ENCODE assay signal across 8 cellular contexts in the genomic region with DNA sequence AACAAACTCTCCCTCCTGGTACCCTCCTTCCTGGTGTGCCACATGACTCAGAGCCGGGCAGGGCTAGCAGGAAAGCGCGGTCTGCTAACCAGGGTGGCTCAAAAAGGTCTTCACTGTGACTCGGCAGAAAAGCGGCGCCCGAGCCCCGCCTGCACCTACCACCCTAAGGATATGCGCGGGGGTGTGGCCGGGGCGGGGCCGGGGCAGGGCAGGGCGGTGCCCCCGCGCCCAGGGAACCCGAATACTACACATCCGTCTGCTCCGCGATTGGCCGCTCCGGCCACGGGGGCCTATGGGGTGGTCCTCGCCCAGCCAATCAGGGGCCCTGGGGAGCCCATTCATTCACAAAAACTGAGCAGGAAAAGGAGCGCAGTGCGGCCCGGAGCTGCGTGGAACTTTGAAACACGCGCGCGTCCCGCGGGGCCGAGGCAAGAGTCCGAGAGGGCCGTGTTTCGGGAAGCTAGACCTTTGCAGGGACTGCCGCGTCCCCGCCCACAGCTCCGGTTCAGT. TPM values are rescaled to one million over a fixed set of nuclear protein-coding genes. Genes with fewer than 3 reads are reported as not detected.
A peak's percentile ranks its signal among the peaks of the same experiment; 100 is the strongest.
DNase-seq lines count a peak whose midpoint lies in the region; ATAC-seq and TF ChIP-seq lines count a peak whose summit lies in the region.

No MANE protein-coding gene starts in this region.

- ATAC-seq in activated T-helper 17 cell treated with anti-CD3 and anti-CD28 coated beads, Interleukin-2, amount 50 U/mL, for 72 hours (replicated peaks), result peak; percentile 91

- peak overlapping the region; percentile 92 for H3K4me3 Mint-ChIP-seq in activated T-helper 17 cell treated with anti-CD3 and anti-CD28 coated beads, Interleukin-2, amount 50 U/mL, for 72 hours
- H3K4me3 Mint-ChIP-seq in stimulated activated naive CD8-positive, alpha-beta T cell treated with anti-CD3 and anti-CD28 coated beads, Interleukin-15, Interleukin-2, amounts not matched to agents 100 ng/mL and 50 ng/mL, for 24 hours, result peak overlapping the region; percentile 96

- no peaks in the 10 kb centered on the region for H3K9me2 ChIP-seq in neural cell (ENCODE audit: insufficient read depth, low read length)

- TF ChIP-seq EP300 in neural cell (conservative IDR thresholded peaks at IDR 0.05; ENCODE audit: poor library complexity, severe bottlenecking), result no peak

- TF ChIP-seq CTCF in fibroblast of villous mesenchyme (IDR thresholded peaks at IDR 0.05; ENCODE audit: insufficient read depth, low read depth, low read length) (no peak), neural cell (IDR thresholded peaks at IDR 0.05; ENCODE audit: poor library complexity, severe bottlenecking) (no peak)

- H3K27me3 Mint-ChIP-seq in activated T-helper 17 cell treated with anti-CD3 and anti-CD28 coated beads, Interleukin-2, amount 50 U/mL, for 72 hours, result no peaks in the 10 kb centered on the region
- no peaks in the 10 kb centered on the region for H3K27me3 Mint-ChIP-seq in stimulated activated naive CD8-positive, alpha-beta T cell treated with anti-CD3 and anti-CD28 coated beads, Interleukin-15, Interleukin-2, amounts not matched to agents 100 ng/mL and 50 ng/mL, for 24 hours

- no peak overlapping the region for H2AFZ ChIP-seq in neural cell (ENCODE audit: low read depth, low read length)

- peaks cover 23% of the 10 kb centered on the region for H4K20me1 ChIP-seq in neural cell (ENCODE audit: insufficient read depth)

- peaks cover 66% of the 10 kb centered on the region for H3K36me3 Mint-ChIP-seq in activated T-helper 17 cell treated with anti-CD3 and anti-CD28 coated beads, Interleukin-2, amount 50 U/mL, for 72 hours (ENCODE audit: low read depth)
- peaks cover 41% of the 10 kb centered on the region for H3K36me3 Mint-ChIP-seq in stimulated activated naive CD8-positive, alpha-beta T cell treated with anti-CD3 and anti-CD28 coated beads, Interleukin-15, Interleukin-2, amounts not matched to agents 100 ng/mL and 50 ng/mL, for 24 hours (ENCODE audit: low read depth)

- TF ChIP-seq RAD21 in neural cell (conservative IDR thresholded peaks at IDR 0.05), result no peak

- peaks cover 43% of the 10 kb centered on the region for H3K79me2 ChIP-seq in neural cell (replicated peaks; ENCODE audit: insufficient read depth, low read length)

- no peak overlapping the region for H3K27ac ChIP-seq in neural cell (ENCODE audit: low read length)

- peak overlapping the region; percentile 96 for H3K27ac Mint-ChIP-seq in activated T-helper 17 cell treated with anti-CD3 and anti-CD28 coated beads, Interleukin-2, amount 50 U/mL, for 72 hours
- H3K27ac Mint-ChIP-seq in stimulated activated naive CD8-positive, alpha-beta T cell treated with anti-CD3 and anti-CD28 coated beads, Interleukin-15, Interleukin-2, amounts not matched to agents 100 ng/mL and 50 ng/mL, for 24 hours, result peak overlapping the region; percentile 99

- no peaks in the 10 kb centered on the region for H3F3A ChIP-seq in neural cell (ENCODE audit: insufficient read depth, low read length, poor library complexity, severe bottlenecking)

- peak overlapping the region; percentile 99 for H3K9ac ChIP-seq in neural cell (ENCODE audit: low read length)

- peaks cover 15% of the 10 kb centered on the region for H3K36me3 ChIP-seq in neural cell (ENCODE audit: insufficient read depth, low read length)

- H3K9me3 ChIP-seq in neural cell (ENCODE audit: low read length), result no peaks in the 10 kb centered on the region

- no peaks in the 10 kb centered on the region for H3K9me3 Mint-ChIP-seq in activated T-helper 17 cell treated with anti-CD3 and anti-CD28 coated beads, Interleukin-2, amount 50 U/mL, for 72 hours
- H3K9me3 Mint-ChIP-seq in stimulated activated naive CD8-positive, alpha-beta T cell treated with anti-CD3 and anti-CD28 coated beads, Interleukin-15, Interleukin-2, amounts not matched to agents 100 ng/mL and 50 ng/mL, for 24 hours, result no peaks in the 10 kb centered on the region

- peaks cover 22% of the 10 kb centered on the region for H3K4me1 Mint-ChIP-seq in activated T-helper 17 cell treated with anti-CD3 and anti-CD28 coated beads, Interleukin-2, amount 50 U/mL, for 72 hours
- H3K4me1 Mint-ChIP-seq in stimulated activated naive CD8-positive, alpha-beta T cell treated with anti-CD3 and anti-CD28 coated beads, Interleukin-15, Interleukin-2, amounts not matched to agents 100 ng/mL and 50 ng/mL, for 24 hours (ENCODE audit: low read depth), result peaks cover 30% of the 10 kb centered on the region

- peak overlapping the region; percentile 86 for H3K4me3 ChIP-seq in fibroblast of villous mesenchyme (ENCODE audit: low read depth, low read length)
- H3K4me3 ChIP-seq in neural cell (ENCODE audit: low read length), result peak overlapping the region; percentile 89

- DNase-seq in ELF-1 (ENCODE audit: low read depth, low spot score) (peak; percentile 96), GOT3 (lab: John Stamatoyannopoulos, UW) (peak; percentile 89), Kasumi-1 (lab: John Stamatoyannopoulos, UW) (peak; percentile 96 to 97), RPMI7951 (ENCODE audit: low read depth) (peak; percentile 97), fibroblast of villous mesenchyme (ENCODE audit: low read depth) (peak; percentile 94)

- H3K4me2 ChIP-seq in neural cell (ENCODE audit: low read length), result peak overlapping the region; percentile 87

- no peaks in the 10 kb centered on the region for H3K27me3 ChIP-seq in neural cell (ENCODE audit: insufficient read depth, low read depth, low read length)

TF ChIP-seq in neural cell, 6 proteins besides CTCF, POLR2A, EP300 and RAD21:
- TF ChIP-seq POLR2AphosphoS5 (IDR thresholded peaks at IDR 0.05), result no peak
- TF ChIP-seq EZH2 (IDR thresholded peaks at IDR 0.05; ENCODE audit: borderline replicate concordance, insufficient read depth, low read length, poor library complexity, severe bottlenecking), result no peak
- TF ChIP-seq, protein P1, sequence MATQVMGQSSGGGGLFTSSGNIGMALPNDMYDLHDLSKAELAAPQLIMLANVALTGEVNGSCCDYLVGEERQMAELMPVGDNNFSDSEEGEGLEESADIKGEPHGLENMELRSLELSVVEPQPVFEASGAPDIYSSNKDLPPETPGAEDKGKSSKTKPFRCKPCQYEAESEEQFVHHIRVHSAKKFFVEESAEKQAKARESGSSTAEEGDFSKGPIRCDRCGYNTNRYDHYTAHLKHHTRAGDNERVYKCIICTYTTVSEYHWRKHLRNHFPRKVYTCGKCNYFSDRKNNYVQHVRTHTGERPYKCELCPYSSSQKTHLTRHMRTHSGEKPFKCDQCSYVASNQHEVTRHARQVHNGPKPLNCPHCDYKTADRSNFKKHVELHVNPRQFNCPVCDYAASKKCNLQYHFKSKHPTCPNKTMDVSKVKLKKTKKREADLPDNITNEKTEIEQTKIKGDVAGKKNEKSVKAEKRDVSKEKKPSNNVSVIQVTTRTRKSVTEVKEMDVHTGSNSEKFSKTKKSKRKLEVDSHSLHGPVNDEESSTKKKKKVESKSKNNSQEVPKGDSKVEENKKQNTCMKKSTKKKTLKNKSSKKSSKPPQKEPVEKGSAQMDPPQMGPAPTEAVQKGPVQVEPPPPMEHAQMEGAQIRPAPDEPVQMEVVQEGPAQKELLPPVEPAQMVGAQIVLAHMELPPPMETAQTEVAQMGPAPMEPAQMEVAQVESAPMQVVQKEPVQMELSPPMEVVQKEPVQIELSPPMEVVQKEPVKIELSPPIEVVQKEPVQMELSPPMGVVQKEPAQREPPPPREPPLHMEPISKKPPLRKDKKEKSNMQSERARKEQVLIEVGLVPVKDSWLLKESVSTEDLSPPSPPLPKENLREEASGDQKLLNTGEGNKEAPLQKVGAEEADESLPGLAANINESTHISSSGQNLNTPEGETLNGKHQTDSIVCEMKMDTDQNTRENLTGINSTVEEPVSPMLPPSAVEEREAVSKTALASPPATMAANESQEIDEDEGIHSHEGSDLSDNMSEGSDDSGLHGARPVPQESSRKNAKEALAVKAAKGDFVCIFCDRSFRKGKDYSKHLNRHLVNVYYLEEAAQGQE (IDR thresholded peaks at IDR 0.05; ENCODE audit: borderline replicate concordance), result no peak
- TF ChIP-seq SMC3 (conservative IDR thresholded peaks at IDR 0.05; ENCODE audit: poor library complexity), result no peak
- no peak for TF ChIP-seq MXI1 (conservative IDR thresholded peaks at IDR 0.05; ENCODE audit: poor library complexity, severe bottlenecking)
- no peak for TF ChIP-seq TAF1 (IDR thresholded peaks at IDR 0.05; ENCODE audit: low read depth)

RNA-seq across cellular contexts. Expression of a gene that starts 1.7 kb away (rescaled TPM):
- total RNA-seq in RPMI7951 (2014; rRNA removed; shearing (Covaris generic)), result 35.4 and 39.2 TPM in 2 replicates
- 10 to 100 TPM; 36.0 to 68.1 TPM for total RNA-seq in activated T-helper 17 cell treated with anti-CD3 and anti-CD28 coated beads, Interleukin-2, amount 50 U/mL, for 72 hours
- total RNA-seq in fibroblast of villous mesenchyme, result 27.6 and 34.8 TPM in 2 replicates
- 65.8 TPM in 2 replicates for polyA plus RNA-seq in neural cell
- polyA minus RNA-seq in neural cell, result 97.9 and 112 TPM in 2 replicates
